25 cellular contexts compared by ENCODE assay signal in the genomic region with DNA sequence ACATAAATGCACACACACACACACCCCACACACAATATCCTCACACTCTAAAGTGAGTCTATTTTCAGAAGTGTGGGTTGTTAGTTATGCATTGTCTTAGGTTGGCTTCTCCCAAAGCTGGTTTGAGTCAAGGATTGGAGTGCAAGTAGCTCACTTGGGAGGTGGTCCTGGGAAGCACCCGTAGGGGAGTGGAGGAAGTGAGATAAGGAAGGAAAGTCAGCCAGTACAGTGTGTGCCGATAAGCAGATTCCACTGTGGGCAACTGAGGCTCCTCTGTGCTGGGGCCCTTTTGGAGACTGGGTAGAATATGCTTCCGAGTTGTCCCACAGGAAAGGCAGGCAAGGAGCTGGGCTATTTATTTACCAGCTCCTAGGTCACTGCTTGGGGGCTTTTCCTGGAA.
DNase-seq lines count a peak whose midpoint lies in the region; ATAC-seq and TF ChIP-seq lines count a peak whose summit lies in the region.
"Had no signal": no experiment of that assay in that cellular context is flagged by ENCODE, and none has a peak within 500 bp of the region (broad histone marks: within the 10 kb centered on the region; RNA-seq: fewer than 3 reads in every experiment).

No MANE protein-coding gene starts in this region.

- CTCF ChIA-PET in WTC11 (lab: Charles Lee), result interaction anchor here (0.8 kb wide), 1 partner anchor 79 kb away, joined by 3 read pairs; no protein-coding TSS in a partner anchor

- no peak overlapping the region for H3K23ac ChIP-seq in neuronal stem cell (ENCODE audit: low read depth, low read length, poor library complexity)

- H3K4me1 ChIP-seq in heart left ventricle (peaks cover 0 to 46% (median 13%) of the 10 kb centered on the region in 12 donors), right atrium auricular region (peaks cover 0 to 35% of the 10 kb centered on the region in 2 donors), right cardiac atrium (ENCODE audit: control insufficient read depth, insufficient read depth, low read length) (peaks cover 6% of the 10 kb centered on the region), upper lobe of right lung (no peaks in the 10 kb centered on the region), neuronal stem cell (ENCODE audit: control insufficient read depth in 2 of 2, insufficient read depth in 1 of 2, low read depth in 1 of 2, low read length in 2 of 2) (no peaks in the 10 kb centered on the region)

- peaks cover 37% of the 10 kb centered on the region for H3K9me3 Mint-ChIP-seq in WTC11

- no peak overlapping the region for H3K18ac ChIP-seq in neuronal stem cell (ENCODE audit: low read length)

- TF ChIP-seq CTCF in heart left ventricle (IDR thresholded peaks at IDR 0.05) (no peak), right atrium auricular region (IDR thresholded peaks at IDR 0.05) (no peak), WTC11 (IDR thresholded peaks at IDR 0.05) (no peak), upper lobe of right lung (IDR thresholded peaks at IDR 0.05) (no peak)

- H3K27ac ChIP-seq in heart left ventricle, result peak overlapping the region in 5 of 12 donors; percentile 8 to 20 (median 11)
- no peak overlapping the region for H3K27ac ChIP-seq in right atrium auricular region
- no peak overlapping the region for H3K27ac ChIP-seq in right cardiac atrium (ENCODE audit: low read length)
- no peak overlapping the region for H3K27ac ChIP-seq in upper lobe of right lung
- no peak overlapping the region for H3K27ac ChIP-seq in neuronal stem cell (replicated peaks; ENCODE audit: low read length)
- H3K27ac ChIP-seq: BLaER1 treated with 17β-estradiol and CSF1 and Interleukin-3, amounts not matched to agents 10 nM and 100 nM; PC-9 had no signal

- no peak overlapping the region for H2AFZ ChIP-seq in neuronal stem cell (ENCODE audit: low read length)
- H2AFZ ChIP-seq: PC-9 had no signal

- H3K4me3 ChIP-seq in heart left ventricle (no peak overlapping the region), right atrium auricular region (no peak overlapping the region), right cardiac atrium (ENCODE audit: low read length) (no peak overlapping the region), upper lobe of right lung (no peak overlapping the region), neuronal stem cell (ENCODE audit: low read length in 2 of 2) (no peak overlapping the region)
- H3K4me3 ChIP-seq: BLaER1 treated with 17β-estradiol and CSF1 and Interleukin-3, amounts not matched to agents 10 nM and 100 nM; PC-9 had no signal

- peaks cover 33% of the 10 kb centered on the region for H3K36me3 Mint-ChIP-seq in WTC11
- H3K36me3 Mint-ChIP-seq: CD8-positive, alpha-beta T cell had no signal

- no peak for DNase-seq in heart left ventricle
- no peak for DNase-seq in right atrium auricular region (ENCODE audit: low spot score)
- no peak for DNase-seq in WTC11 (ENCODE audit: low spot score)
- no peak for DNase-seq in right cardiac atrium
- DNase-seq in upper lobe of right lung, result no peak
- DNase-seq in NCI-H510A (lab: John Stamatoyannopoulos, UW), result no peak
- no peak for DNase-seq in neuronal stem cell (ENCODE audit: low spot score)
- no peak for DNase-seq in NCI-H2227 (lab: John Stamatoyannopoulos, UW; ENCODE audit: unreplicated experiment)
- DNase-seq: 8988T; CD8-positive, alpha-beta T cell; DMS53; EL; GF-D8; Karpas-422; NCI-H1694 treated with DMSO at 0.1 percent for 48 hours; NCI-H2081 treated with DMSO at 0.1 percent for 48 hours; NCI-H2171 treated with DMSO at 0.1 percent for 48 hours; NCI-H446; NCI-H526 treated with DMSO at 0.1 percent for 48 hours; PC-9; RPMI8226; SIG-M5; SK-N-SH had no signal

- H3K27ac Mint-ChIP-seq in WTC11, result peak overlapping the region; percentile 77; the same call in 1 of the 2 replicates
- H3K27ac Mint-ChIP-seq: CD8-positive, alpha-beta T cell; IgD-negative memory B cell had no signal

- no peak overlapping the region for H4K91ac ChIP-seq in neuronal stem cell (ENCODE audit: low read depth, low read length, poor library complexity)

- H2BK12ac ChIP-seq in neuronal stem cell (ENCODE audit: low read length), result no peak overlapping the region

- ATAC-seq in heart left ventricle, result peak; percentile 49 to 68 (median 55)
- no peak for ATAC-seq in WTC11
- ATAC-seq in right cardiac atrium, result peak; percentile 19 to 53
- ATAC-seq in upper lobe of right lung, result peak; percentile 49
- ATAC-seq: CD8-positive, alpha-beta T cell had no signal

- no peaks in the 10 kb centered on the region for H3K27me3 ChIP-seq in heart left ventricle
- no peaks in the 10 kb centered on the region for H3K27me3 ChIP-seq in right atrium auricular region
- no peaks in the 10 kb centered on the region for H3K27me3 ChIP-seq in right cardiac atrium (ENCODE audit: control insufficient read depth, insufficient read depth)
- no peaks in the 10 kb centered on the region for H3K27me3 ChIP-seq in upper lobe of right lung
- H3K27me3 ChIP-seq in neuronal stem cell (ENCODE audit: control insufficient read depth in 3 of 3, insufficient read depth in 3 of 3, low read depth in 1 of 3, low read length in 3 of 3), result no peaks in the 10 kb centered on the region

- H3K9ac ChIP-seq in neuronal stem cell (ENCODE audit: low read depth, low read length, poor library complexity), result no peak overlapping the region
- H3K9ac ChIP-seq: BLaER1 treated with 17β-estradiol and CSF1 and Interleukin-3, amounts not matched to agents 10 nM and 100 nM; SK-N-SH had no signal

- no peak for TF ChIP-seq POLR2A in heart left ventricle (IDR thresholded peaks at IDR 0.05)

- no peak overlapping the region for H3K14ac ChIP-seq in neuronal stem cell (ENCODE audit: low read length)

- H3K4ac ChIP-seq in neuronal stem cell (ENCODE audit: low read length), result no peak overlapping the region

- H4K8ac ChIP-seq in neuronal stem cell (ENCODE audit: low read depth, low read length), result no peak overlapping the region

- H3K36me3 ChIP-seq in heart left ventricle (peaks cover 0 to 7% (median 0%) of the 10 kb centered on the region in 9 donors), right atrium auricular region (no peaks in the 10 kb centered on the region), upper lobe of right lung (no peaks in the 10 kb centered on the region), neuronal stem cell (replicated peaks in 1 of 2; ENCODE audit: control insufficient read depth in 2 of 2, insufficient read depth in 2 of 2, low read length in 2 of 2) (no peaks in the 10 kb centered on the region)
- H3K36me3 ChIP-seq: BLaER1 treated with 17β-estradiol and CSF1 and Interleukin-3, amounts not matched to agents 10 nM and 100 nM had no signal

- no peak overlapping the region for H3K4me2 ChIP-seq in neuronal stem cell (ENCODE audit: insufficient read depth, low read length, poor library complexity, severe bottlenecking)
- H3K4me2 ChIP-seq: PC-9, SK-N-SH had no signal

- no peaks in the 10 kb centered on the region for H3K79me1 ChIP-seq in neuronal stem cell (ENCODE audit: low read depth, low read length)

- intact Hi-C loops in heart left ventricle (cut with DNase I) (no loop called here), right cardiac atrium (cut with DNase I) (no loop called here), upper lobe of right lung (cut with DNase I) (no loop called here)

- no peak overlapping the region for H2AK5ac ChIP-seq in neuronal stem cell (ENCODE audit: low read depth, low read length)

- 18 to 37% (median 35%) methylated on average over 3 of the region's 3 CpGs for WGBS in heart left ventricle, 4 donors
- WGBS in right cardiac atrium, result 22% methylated on average over 3 of the region's 3 CpGs
- no CpG with 5 or more reads among the region's 3 CpGs for WGBS in neuronal stem cell (ENCODE audit: extremely low coverage in 2 of 2, insufficient read length in 2 of 2, insufficient replicate concordance in 1 of 2), 2 donors

- no peak overlapping the region for H3K4me3 Mint-ChIP-seq in WTC11
- H3K4me3 Mint-ChIP-seq: CD8-positive, alpha-beta T cell; IgD-negative memory B cell had no signal

- no peak overlapping the region for H2BK5ac ChIP-seq in neuronal stem cell (ENCODE audit: low read length)

- H2BK15ac ChIP-seq in neuronal stem cell (ENCODE audit: low read length), result no peak overlapping the region

- H3K4me1 Mint-ChIP-seq in WTC11, result peaks cover 14% of the 10 kb centered on the region
- H3K4me1 Mint-ChIP-seq: IgD-negative memory B cell had no signal

- H2BK120ac ChIP-seq in neuronal stem cell (ENCODE audit: low read depth, low read length), result no peak overlapping the region

- POLR2A ChIA-PET in WTC11 (lab: Charles Lee), result no interaction called here

- H3K9me3 ChIP-seq in heart left ventricle (peaks cover 0 to 31% (median 16%) of the 10 kb centered on the region in 12 donors), right atrium auricular region (peaks cover 0 to 24% of the 10 kb centered on the region in 2 donors), right cardiac atrium (ENCODE audit: control insufficient read depth, low read length) (no peaks in the 10 kb centered on the region), upper lobe of right lung (no peaks in the 10 kb centered on the region), neuronal stem cell (replicated peaks in 1 of 2; ENCODE audit: control insufficient read depth in 2 of 2, insufficient read depth in 1 of 2, low read depth in 1 of 2, low read length in 2 of 2) (peaks cover 4 to 5% of the 10 kb centered on the region in 2 donors)
- H3K9me3 ChIP-seq: SK-N-SH had no signal

- H3K27me3 Mint-ChIP-seq in WTC11 (ENCODE audit: low read depth), result no peaks in the 10 kb centered on the region
- H3K27me3 Mint-ChIP-seq: IgD-negative memory B cell had no signal

TF ChIP-seq in WTC11, 78 proteins besides CTCF, POLR2A, EP300 and RAD21 (continues in another document):
- TF ChIP-seq RORB (CRISPR knock-in tag; IDR thresholded peaks at IDR 0.05) (no peak), NFYB (CRISPR knock-in tag; conservative IDR thresholded peaks at IDR 0.05; ENCODE audit: low read depth) (no peak)
- TF ChIP-seq, protein P1, sequence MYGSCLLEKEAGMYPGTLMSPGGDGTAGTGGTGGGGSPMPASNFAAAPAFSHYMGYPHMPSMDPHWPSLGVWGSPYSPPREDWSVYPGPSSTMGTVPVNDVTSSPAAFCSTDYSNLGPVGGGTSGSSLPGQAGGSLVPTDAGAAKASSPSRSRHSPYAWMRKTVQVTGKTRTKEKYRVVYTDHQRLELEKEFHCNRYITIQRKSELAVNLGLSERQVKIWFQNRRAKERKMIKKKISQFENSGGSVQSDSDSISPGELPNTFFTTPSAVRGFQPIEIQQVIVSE (CRISPR knock-in tag; IDR thresholded peaks at IDR 0.05; ENCODE audit: borderline replicate concordance), result no peak
- TF ChIP-seq, protein P2, sequence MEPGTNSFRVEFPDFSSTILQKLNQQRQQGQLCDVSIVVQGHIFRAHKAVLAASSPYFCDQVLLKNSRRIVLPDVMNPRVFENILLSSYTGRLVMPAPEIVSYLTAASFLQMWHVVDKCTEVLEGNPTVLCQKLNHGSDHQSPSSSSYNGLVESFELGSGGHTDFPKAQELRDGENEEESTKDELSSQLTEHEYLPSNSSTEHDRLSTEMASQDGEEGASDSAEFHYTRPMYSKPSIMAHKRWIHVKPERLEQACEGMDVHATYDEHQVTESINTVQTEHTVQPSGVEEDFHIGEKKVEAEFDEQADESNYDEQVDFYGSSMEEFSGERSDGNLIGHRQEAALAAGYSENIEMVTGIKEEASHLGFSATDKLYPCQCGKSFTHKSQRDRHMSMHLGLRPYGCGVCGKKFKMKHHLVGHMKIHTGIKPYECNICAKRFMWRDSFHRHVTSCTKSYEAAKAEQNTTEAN (CRISPR knock-in tag; IDR thresholded peaks at IDR 0.05), result no peak
